ENCODE assay signal across 8 cellular contexts in the genomic region with DNA sequence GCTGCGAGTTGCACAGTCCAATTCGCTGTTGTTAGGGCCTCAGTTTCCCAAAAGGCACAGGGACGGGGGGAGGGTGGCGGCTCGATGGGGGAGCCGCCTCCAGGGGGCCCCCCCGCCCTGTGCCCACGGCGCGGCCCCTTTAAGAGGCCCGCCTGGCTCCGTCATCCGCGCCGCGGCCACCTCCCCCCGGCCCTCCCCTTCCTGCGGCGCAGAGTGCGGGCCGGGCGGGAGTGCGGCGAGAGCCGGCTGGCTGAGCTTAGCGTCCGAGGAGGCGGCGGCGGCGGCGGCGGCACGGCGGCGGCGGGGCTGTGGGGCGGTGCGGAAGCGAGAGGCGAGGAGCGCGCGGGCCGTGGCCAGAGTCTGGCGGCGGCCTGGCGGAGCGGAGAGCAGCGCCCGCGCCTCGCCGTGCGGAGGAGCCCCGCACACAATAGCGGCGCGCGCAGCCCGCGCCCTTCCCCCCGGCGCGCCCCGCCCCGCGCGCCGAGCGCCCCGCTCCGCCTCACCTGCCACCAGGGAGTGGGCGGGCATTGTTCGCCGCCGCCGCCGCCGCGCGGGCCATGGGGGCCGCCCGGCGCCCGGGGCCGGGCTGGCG. TPM values are rescaled to one million over a fixed set of nuclear protein-coding genes. Genes with fewer than 3 reads are reported as not detected.
DNase-seq lines count a peak whose midpoint lies in the region; ATAC-seq and TF ChIP-seq lines count a peak whose summit lies in the region.

Gene BCR, plus strand, starts transcription at position 209 of the 592 bp plus-strand sequence. CDS start 452 bp downstream, outside the sequence.

- H2AFZ ChIP-seq in SK-N-SH (ENCODE audit: low read depth) (peak within 1 kb of the TSS; percentile 83), neuronal stem cell (ENCODE audit: low read length) (peak within 1 kb of the TSS; percentile 83)

- TF ChIP-seq POLR2A in upper lobe of left lung (IDR thresholded peaks at IDR 0.05), result peak in 2 of 4 donors; percentile 46 to 81

- H3K14ac ChIP-seq in neuronal stem cell (ENCODE audit: low read length), result peak within 1 kb of the TSS; percentile 97

- H3K27ac ChIP-seq in SK-N-SH (ENCODE audit: low read depth in 2 of 2, low read length in 1 of 2), result peak within 1 kb of the TSS in 1 of 2 experiments; percentile 83; a peak in 1 of 4 replicates
- H3K27ac ChIP-seq in neuronal stem cell (replicated peaks; ENCODE audit: low read length), result no peak within 1 kb of the TSS
- peak within 1 kb of the TSS; percentile 68 to 89 (median 80) for H3K27ac ChIP-seq in upper lobe of left lung

- H3F3A ChIP-seq in SK-N-SH (replicated peaks; ENCODE audit: insufficient read depth), result no peaks in the 10 kb centered on the region

- H3K9me2 ChIP-seq in SK-N-SH, result no peaks in the 10 kb centered on the region

- H3K79me2 ChIP-seq in SK-N-SH (ENCODE audit: insufficient read depth), result peaks cover 43% of the 10 kb centered on the region

- H3K9ac ChIP-seq in SK-N-SH (peak within 1 kb of the TSS; percentile 29; the same call in 1 of the 2 replicates), neuronal stem cell (ENCODE audit: low read depth, low read length, poor library complexity) (peak within 1 kb of the TSS; percentile 95)

- H2BK12ac ChIP-seq in neuronal stem cell (ENCODE audit: low read length), result peak within 1 kb of the TSS; percentile 99

- H4K20me1 ChIP-seq in SK-N-SH (ENCODE audit: insufficient read depth), result peaks cover 39% of the 10 kb centered on the region

- CTCF ChIA-PET in SK-N-SH (lab: Yijun Ruan, JAX), result interaction anchor here (0.9 to 21.1 kb wide), 13 partner anchors 13 to 223 kb away, joined by 3 to 587 read pairs (median 3); no protein-coding TSS in a partner anchor

- peak within 1 kb of the TSS; percentile 73 for H3K4me2 ChIP-seq in SK-N-SH
- H3K4me2 ChIP-seq in neuronal stem cell (ENCODE audit: insufficient read depth, low read length, poor library complexity, severe bottlenecking), result peak within 1 kb of the TSS; percentile 77

- H4K91ac ChIP-seq in neuronal stem cell (ENCODE audit: low read depth, low read length, poor library complexity), result peak within 1 kb of the TSS; percentile 77

- H3K4ac ChIP-seq in neuronal stem cell (ENCODE audit: low read length), result peak within 1 kb of the TSS; percentile 97

- no peak; the same call in 1 of the 2 replicates for TF ChIP-seq CTCF in SK-N-SH (IDR thresholded peaks at IDR 0.05)
- peak in 3 of 6 experiments; percentile 12 to 36 (median 28) for TF ChIP-seq CTCF in upper lobe of left lung (IDR thresholded peaks at IDR 0.05)

- DNase-seq in EH (ENCODE audit: low read depth), result peak; percentile 72
- peak; percentile 56 for DNase-seq in HK-2 (ENCODE audit: unreplicated experiment)
- DNase-seq in SK-N-SH, result peak; percentile 95
- DNase-seq in activated naive CD8-positive, alpha-beta T cell treated with anti-CD3 and anti-CD28 coated beads, Interleukin-2, amount 50 U/mL, for 16 hours (ENCODE audit: low read depth, low spot score), result peak; percentile 25
- peak; percentile 62 for DNase-seq in glomerular visceral epithelial cell (ENCODE audit: extremely low spot score)
- DNase-seq in neuronal stem cell (ENCODE audit: low spot score), result no peak
- peak; percentile 78 to 95 for DNase-seq in upper lobe of left lung

- no peak for TF ChIP-seq EP300 in SK-N-SH (IDR thresholded peaks at IDR 0.05; ENCODE audit: borderline replicate concordance in 1 of 2, low read depth in 1 of 2, low read length in 1 of 2)
- no peak for TF ChIP-seq EP300 in upper lobe of left lung (IDR thresholded peaks at IDR 0.05)

- POLR2A ChIA-PET in SK-N-SH (lab: Yijun Ruan, JAX), result interaction anchor here (1.1 to 1.2 kb wide), 2 partner anchors 101 to 109 kb away, joined by 3 to 5 read pairs; no protein-coding TSS in a partner anchor

- no peaks in the 10 kb centered on the region for H3K27me3 ChIP-seq in SK-N-SH (ENCODE audit: insufficient read depth)
- H3K27me3 ChIP-seq in neuronal stem cell (ENCODE audit: control insufficient read depth in 3 of 3, insufficient read depth in 3 of 3, low read depth in 1 of 3, low read length in 3 of 3), result peaks cover 0 to 12% (median 0%) of the 10 kb centered on the region in 3 experiments
- H3K27me3 ChIP-seq in upper lobe of left lung, result no peaks in the 10 kb centered on the region

- peaks cover 13% of the 10 kb centered on the region for H3K79me1 ChIP-seq in neuronal stem cell (ENCODE audit: low read depth, low read length)

- H2AK5ac ChIP-seq in neuronal stem cell (ENCODE audit: low read depth, low read length), result peak within 1 kb of the TSS; percentile 97

- ATAC-seq in upper lobe of left lung (ENCODE audit: low FRiP score in 2 of 2) (peak; percentile 61 to 93), HG02763 (IDR thresholded peaks at IDR 0.05; ENCODE audit: unreplicated experiment) (no peak)

- H2BK15ac ChIP-seq in neuronal stem cell (ENCODE audit: low read length), result peak within 1 kb of the TSS; percentile 91

- TF ChIP-seq RAD21 in SK-N-SH (IDR thresholded peaks at IDR 0.05; ENCODE audit: low read length), result no peak

- H2BK120ac ChIP-seq in neuronal stem cell (ENCODE audit: low read depth, low read length), result peak within 1 kb of the TSS; percentile 78

- no CpG with 5 or more reads among the region's 88 CpGs for WGBS in SK-N-SH (ENCODE audit: low lambda C conversion rate)
- WGBS in neuronal stem cell (ENCODE audit: extremely low coverage in 2 of 2, insufficient read length in 2 of 2, insufficient replicate concordance in 1 of 2), 2 donors, result no CpG with 5 or more reads among the region's 88 CpGs
- 0% methylated on average over 2 to 16 of the region's 88 CpGs for WGBS in upper lobe of left lung, 2 donors

- H4K8ac ChIP-seq in neuronal stem cell (ENCODE audit: low read depth, low read length), result no peak within 1 kb of the TSS

- H3K4me1 ChIP-seq in SK-N-SH (ENCODE audit: control insufficient read depth in 1 of 2, insufficient read depth in 2 of 2, low read depth in 1 of 2, low read length in 1 of 2), result peaks cover 13 to 52% of the 10 kb centered on the region in 2 experiments
- peaks cover 35 to 44% of the 10 kb centered on the region in 2 donors for H3K4me1 ChIP-seq in neuronal stem cell (ENCODE audit: control insufficient read depth in 2 of 2, insufficient read depth in 1 of 2, low read depth in 1 of 2, low read length in 2 of 2)
- peaks cover 51 to 64% (median 59%) of the 10 kb centered on the region in 4 donors for H3K4me1 ChIP-seq in upper lobe of left lung

- H3K4me3 ChIP-seq in SK-N-SH (ENCODE audit: low read depth in 2 of 2, low read length in 1 of 2) (peak within 1 kb of the TSS; percentile 54 to 83), neuronal stem cell (ENCODE audit: low read length in 2 of 2) (peak within 1 kb of the TSS; percentile 85 to 95), upper lobe of left lung (peak within 1 kb of the TSS; percentile 75 to 92 (median 77))

- peaks cover 0 to 2% of the 10 kb centered on the region in 2 experiments for H3K36me3 ChIP-seq in SK-N-SH (replicated peaks in 1 of 2; ENCODE audit: control insufficient read depth in 1 of 2, insufficient read depth in 2 of 2, low read length in 1 of 2)
- H3K36me3 ChIP-seq in neuronal stem cell (replicated peaks in 1 of 2; ENCODE audit: control insufficient read depth in 2 of 2, insufficient read depth in 2 of 2, low read length in 2 of 2), result peaks cover 0 to 34% of the 10 kb centered on the region in 2 donors
- peaks cover 0 to 7% (median 0%) of the 10 kb centered on the region in 4 donors for H3K36me3 ChIP-seq in upper lobe of left lung

- H3K23ac ChIP-seq in neuronal stem cell (ENCODE audit: low read depth, low read length, poor library complexity), result peak within 1 kb of the TSS; percentile 100

- H3K18ac ChIP-seq in neuronal stem cell (ENCODE audit: low read length), result peak within 1 kb of the TSS; percentile 98

- H2BK5ac ChIP-seq in neuronal stem cell (ENCODE audit: low read length), result peak within 1 kb of the TSS; percentile 47

- H3K9me3 ChIP-seq in SK-N-SH, result no peaks in the 10 kb centered on the region
- H3K9me3 ChIP-seq in neuronal stem cell (replicated peaks in 1 of 2; ENCODE audit: control insufficient read depth in 2 of 2, insufficient read depth in 1 of 2, low read depth in 1 of 2, low read length in 2 of 2), result peaks cover 10 to 31% of the 10 kb centered on the region in 2 donors
- peaks cover 0 to 7% (median 3%) of the 10 kb centered on the region in 4 donors for H3K9me3 ChIP-seq in upper lobe of left lung

TF ChIP-seq in SK-N-SH, 30 proteins besides CTCF, POLR2A, EP300 and RAD21:
- peak; percentile 17; the same call in 1 of the 2 replicates for TF ChIP-seq POLR2AphosphoS5 (IDR thresholded peaks at IDR 0.05; ENCODE audit: low read depth, low read length)
- TF ChIP-seq TAF1 (IDR thresholded peaks at IDR 0.05; ENCODE audit: borderline replicate concordance, low read depth, low read length), result 0 out of 2 replicates have a peak, but pooled peaks have one; percentile 18
- TF ChIP-seq NRF1 (IDR thresholded peaks at IDR 0.05; ENCODE audit: low read depth, low read length), result peak; percentile 18; the same call in 1 of the 2 replicates
- TF ChIP-seq CHD2 (IDR thresholded peaks at IDR 0.05; ENCODE audit: low read length, partially characterized antibody), result no peak
- peak; percentile 53 for TF ChIP-seq GABPA (IDR thresholded peaks at IDR 0.05; ENCODE audit: low read depth)
- no peak for TF ChIP-seq FOXM1 (IDR thresholded peaks at IDR 0.05; ENCODE audit: low read depth)

RNA-seq across cellular contexts. Expression of gene BCR, which starts in this region (rescaled TPM):
- 27.0 and 50.9 TPM in 2 replicates for polyA plus RNA-seq in SK-N-SH (2012; rRNA removed)
- polyA plus RNA-seq in SK-N-SH (2012; cell fraction: cytosol; rRNA removed), result 20.3 and 29.6 TPM in 2 replicates
- polyA plus RNA-seq in SK-N-SH (2012; cell fraction: nucleus; rRNA removed), result 51.6 and 84.8 TPM in 2 replicates
- 20.8 TPM for polyA plus RNA-seq in neuronal stem cell (2013, experiment 1 of 2)
- 19.8 TPM for polyA plus RNA-seq in neuronal stem cell (2013, experiment 2 of 2)
- total RNA-seq in upper lobe of left lung, result 100 to 1,000 TPM in 1 of 6 donors, 10 to 100 TPM in 5; 47.1 to 105 (median 68.6) TPM
